Comparison of ENCODE assay signal across 8 cellular contexts in genomic region chr19:45478454-45479238, GRCh38. TPM values are rescaled to one million over a fixed set of nuclear protein-coding genes. Genes with fewer than 3 reads are reported as not detected.
DNase-seq lines count a peak whose midpoint lies in the region; ATAC-seq and TF ChIP-seq lines count a peak whose summit lies in the region.

No MANE protein-coding gene starts in this region.

- DNase-seq in GOT3 (lab: John Stamatoyannopoulos, UW) (peak; percentile 61), LoVo (ENCODE audit: low spot score) (peak; percentile 86), activated gamma-delta T cell treated with Interleukin-2 at 50 U/mL for 16 hours (peak; percentile 87), foreskin keratinocyte (peak; percentile 80 to 93), superior temporal gyrus (ENCODE audit: extremely low spot score) (peak; percentile 96)

- H3K27me3 ChIP-seq in foreskin keratinocyte (no peaks in the 10 kb centered on the region), neutrophil (peaks cover 65% of the 10 kb centered on the region)

- H3K36me3 ChIP-seq in ES-I3 (ENCODE audit: insufficient read depth, low read length) (no peaks in the 10 kb centered on the region), neutrophil (no peaks in the 10 kb centered on the region)

- H3K9ac ChIP-seq in ES-I3 (ENCODE audit: low read depth, low read length), result peak overlapping the region; percentile 81

- H3K9me3 ChIP-seq in ES-I3 (ENCODE audit: control insufficient read depth, insufficient read depth, low read length) (no peaks in the 10 kb centered on the region), neutrophil (no peaks in the 10 kb centered on the region)

- TF ChIP-seq CTCF in foreskin keratinocyte (conservative IDR thresholded peaks at IDR 0.05) (peak; percentile 99), neutrophil (IDR thresholded peaks at IDR 0.05) (peak; percentile 98)

- peak; percentile 40 for ATAC-seq in foreskin keratinocyte

- H3K27ac ChIP-seq in foreskin keratinocyte, result peak overlapping the region; percentile 98
- H3K27ac ChIP-seq in neutrophil, result peak overlapping the region; percentile 65

- H3K4me3 ChIP-seq in neutrophil (ENCODE audit: low read depth in 1 of 2, low read length in 1 of 2), result peak overlapping the region; percentile 56 to 61

- TF ChIP-seq POLR2A in Raji (IDR thresholded peaks at IDR 0.05; ENCODE audit: insufficient read depth, low read depth, low read length), result peak; percentile 73

- no peaks in the 10 kb centered on the region for H3K4me1 ChIP-seq in ES-I3 (ENCODE audit: insufficient read depth, low read length)
- H3K4me1 ChIP-seq in foreskin keratinocyte, result no peaks in the 10 kb centered on the region
- peaks cover 17 to 19% of the 10 kb centered on the region in 2 experiments for H3K4me1 ChIP-seq in neutrophil (ENCODE audit: control insufficient read depth in 1 of 2, insufficient read depth in 1 of 2, low read depth in 1 of 2, low read length in 1 of 2)

RNA-seq across cellular contexts. Expression of gene FOSB, which starts 10.8 kb away (rescaled TPM):
- total RNA-seq in foreskin keratinocyte, result 1.7 and 2.7 TPM in 2 replicates
- 0.68 and 1.0 TPM in 2 replicates for polyA plus RNA-seq in foreskin keratinocyte

RNA-seq across cellular contexts. Expression of gene RTN2, which starts 18.2 kb away (rescaled TPM):
- 11.7 and 12.0 TPM in 2 replicates for total RNA-seq in foreskin keratinocyte
- 16.6 and 17.7 TPM in 2 replicates for polyA plus RNA-seq in foreskin keratinocyte

RNA-seq across cellular contexts. Expression of gene PPM1N, which starts 19.6 kb away (rescaled TPM):
- 2.0 and 2.1 TPM in 2 replicates for total RNA-seq in foreskin keratinocyte
- 3.4 and 3.7 TPM in 2 replicates for polyA plus RNA-seq in foreskin keratinocyte

RNA-seq across cellular contexts. Expression of gene VASP, which starts 28.6 kb away (rescaled TPM):
- total RNA-seq in foreskin keratinocyte, result 168 and 176 TPM in 2 replicates
- polyA plus RNA-seq in foreskin keratinocyte, result 157 and 161 TPM in 2 replicates

RNA-seq across cellular contexts. Expression of gene ERCC1, which starts 54.9 kb away (rescaled TPM):
- total RNA-seq in foreskin keratinocyte, result 271 TPM in 2 replicates
- 359 and 380 TPM in 2 replicates for polyA plus RNA-seq in foreskin keratinocyte

Comparison
In these comparisons a context has a peak if more than half of its experiments do, and no peak if none do; other contexts are left out.
1. Peak in every context shown above with its lines: DNase-seq, ATAC-seq, H3K4me3 ChIP-seq and H3K27ac ChIP-seq.